9 cellular contexts compared by ENCODE assay signal in genomic region chr11:2378527-2379210, GRCh38. TPM values are rescaled to one million over a fixed set of nuclear protein-coding genes. Genes with fewer than 3 reads are reported as not detected.
A peak's percentile ranks its signal among the peaks of the same experiment; 100 is the strongest.
DNase-seq lines count a peak whose midpoint lies in the region; ATAC-seq, FAIRE-seq and TF ChIP-seq lines count a peak whose summit lies in the region.
"Had no signal": no experiment of that assay in that cellular context is flagged by ENCODE, and none has a peak within 500 bp of the region (broad histone marks: within the 10 kb centered on the region; RNA-seq: fewer than 3 reads in every experiment).

No MANE protein-coding gene starts in this region.

- no peaks in the 10 kb centered on the region for H3K9me3 Mint-ChIP-seq in activated CD4-positive, alpha-beta T cell treated with anti-CD3 and anti-CD28 coated beads, Interleukin-2, amount 10 ng/mL, durations not matched to agents 7 days and 5 days

- intact Hi-C loops in testis (cut with DNase I; ENCODE audit: low total_unique reads): no loop called here

- DNase-seq in activated CD4-positive, alpha-beta T cell treated with anti-CD3 and anti-CD28 coated beads, Interleukin-2, amount 10 ng/mL, durations not matched to agents 7 days and 5 days: no peak
- DNase-seq in activated CD4-positive, alpha-beta T cell treated with anti-CD3 and anti-CD28 coated beads, Interleukin-2, amount 50 U/mL, for 48 hours: no peak
- DNase-seq in astrocyte of the spinal cord (ENCODE audit: low read depth, low spot score): peak; percentile 28
- DNase-seq in kidney epithelial cell (ENCODE audit: low read depth): no peak
- DNase-seq in testis: no peak
- DNase-seq in NCI-H2196 treated with DMSO at 0.1 percent for 48 hours (lab: John Stamatoyannopoulos, UW; ENCODE audit: unreplicated experiment): no peak
- no peak for DNase-seq in H54 (ENCODE audit: insufficient read length, low spot score)

- H3K27me3 ChIP-seq in kidney epithelial cell (ENCODE audit: control insufficient read depth, insufficient read depth, low read length) (no peaks in the 10 kb centered on the region), testis (no peaks in the 10 kb centered on the region)

- FAIRE-seq in H54 (lab: Jason Lieb, UNC): no peak
- FAIRE-seq: G401.6 had no signal

- H3K36me3 ChIP-seq in kidney epithelial cell (ENCODE audit: control insufficient read depth, insufficient read depth, low read length): no peaks in the 10 kb centered on the region
- no peaks in the 10 kb centered on the region for H3K36me3 ChIP-seq in testis (ENCODE audit: low read depth, missing control alignments)

- TF ChIP-seq CTCF in astrocyte of the spinal cord (IDR thresholded peaks at IDR 0.05; ENCODE audit: low read depth, low read length): no peak
- TF ChIP-seq CTCF in kidney epithelial cell (IDR thresholded peaks at IDR 0.05; ENCODE audit: insufficient read depth, low read length, poor library complexity, severe bottlenecking): no peak
- TF ChIP-seq CTCF in testis (IDR thresholded peaks at IDR 0.05): no peak

- ATAC-seq in HG03460 (IDR thresholded peaks at IDR 0.05; ENCODE audit: unreplicated experiment): no peak

- in situ Hi-C loops in astrocyte of the spinal cord (cut with HindIII; ENCODE audit: low sequenced_read_pairs): no loop called here

- H3K4me3 Mint-ChIP-seq in activated CD4-positive, alpha-beta T cell treated with anti-CD3 and anti-CD28 coated beads, Interleukin-2, amount 10 ng/mL, durations not matched to agents 7 days and 5 days: peak overlapping the region; percentile 83

- peak overlapping the region; percentile 87 for H3K27ac Mint-ChIP-seq in activated CD4-positive, alpha-beta T cell treated with anti-CD3 and anti-CD28 coated beads, Interleukin-2, amount 10 ng/mL, durations not matched to agents 7 days and 5 days

- POLR2A ChIA-PET in activated CD4-positive, alpha-beta T cell treated with anti-CD3 and anti-CD28 coated beads, Interleukin-2, amount 10 ng/mL, durations not matched to agents 7 days and 5 days (lab: Charles Lee): interaction anchor here (1.0 kb wide), 1 partner anchor 8 kb away, joined by 3 read pairs; no protein-coding TSS in a partner anchor

- H3K4me1 ChIP-seq in testis: peaks cover 50% of the 10 kb centered on the region

- CTCF ChIA-PET in activated CD4-positive, alpha-beta T cell treated with anti-CD3 and anti-CD28 coated beads, Interleukin-2, amount 10 ng/mL, durations not matched to agents 7 days and 5 days (lab: Charles Lee): interaction anchor here (0.5 to 1.5 kb wide), 3 partner anchors 19 to 1428 kb away, joined by 3 to 5 read pairs (median 4); partner anchors contain the start of gene TSSC4

- TF ChIP-seq POLR2A in testis (IDR thresholded peaks at IDR 0.05) (no peak), H54 (IDR thresholded peaks at IDR 0.05; ENCODE audit: low read depth, low read length) (no peak)

- 8 to 15% methylated on average over 15 to 23 of the region's 23 CpGs for WGBS in testis, 2 donors

- peaks cover 14% of the 10 kb centered on the region for H3K36me3 Mint-ChIP-seq in activated CD4-positive, alpha-beta T cell treated with anti-CD3 and anti-CD28 coated beads, Interleukin-2, amount 10 ng/mL, durations not matched to agents 7 days and 5 days (ENCODE audit: low read depth)

- H3K4me1 Mint-ChIP-seq in activated CD4-positive, alpha-beta T cell treated with anti-CD3 and anti-CD28 coated beads, Interleukin-2, amount 10 ng/mL, durations not matched to agents 7 days and 5 days: peaks cover 29% of the 10 kb centered on the region

- H3K9me3 ChIP-seq in testis: no peaks in the 10 kb centered on the region

- no peaks in the 10 kb centered on the region for H3K27me3 Mint-ChIP-seq in activated CD4-positive, alpha-beta T cell treated with anti-CD3 and anti-CD28 coated beads, Interleukin-2, amount 10 ng/mL, durations not matched to agents 7 days and 5 days

- H3K4me3 ChIP-seq in astrocyte of the spinal cord (ENCODE audit: low read depth, low read length) (peak overlapping the region; percentile 64), kidney epithelial cell (ENCODE audit: low read depth, low read length) (peak overlapping the region; percentile 92), testis (peak overlapping the region; percentile 91 to 99)

- peak overlapping the region; percentile 97 to 98 for H3K27ac ChIP-seq in testis

RNA-seq across cellular contexts. Expression of gene CD81, which starts 1.6 kb away (rescaled TPM):
- total RNA-seq in activated CD4-positive, alpha-beta T cell treated with anti-CD3 and anti-CD28 coated beads, Interleukin-2, amount 10 ng/mL, durations not matched to agents 7 days and 5 days: 100 to 1,000 TPM; 137 to 157 TPM
- total RNA-seq in kidney epithelial cell (216 and 263 TPM in 2 replicates), testis (100 to 1,000 TPM; 541 to 829 TPM)
- 665 TPM for polyA plus RNA-seq in testis (ENCODE audit: insufficient read depth, low read depth, low replicate concordance)

RNA-seq across cellular contexts. Expression of gene TSSC4, which starts 21.9 kb away (rescaled TPM):
- 10 to 100 TPM; 31.1 to 47.5 TPM for total RNA-seq in activated CD4-positive, alpha-beta T cell treated with anti-CD3 and anti-CD28 coated beads, Interleukin-2, amount 10 ng/mL, durations not matched to agents 7 days and 5 days
- total RNA-seq in kidney epithelial cell: 62.0 and 73.2 TPM in 2 replicates
- total RNA-seq in testis: 10 to 100 TPM; 87.4 to 95.5 TPM
- polyA plus RNA-seq in testis (ENCODE audit: insufficient read depth, low read depth, low replicate concordance): 133 TPM
